In genomic region chr18:24674236-24675004, GRCh38 we compare ENCODE assay signal across 20 cellular contexts.
"Had no signal": no experiment of that assay in that cellular context is flagged by ENCODE, and none has a peak within 500 bp of the region (broad histone marks: within the 10 kb centered on the region; RNA-seq: fewer than 3 reads in every experiment).

No MANE protein-coding gene starts in this region.

- H3K9me3 Mint-ChIP-seq: brain; dendritic cell treated with granulocyte-macrophage colony-stimulating factor and Interleukin-4, amounts not matched to agents 40 ng/mL and 50 ng/mL, for 4 days; nephron progenitor cell; WTC11 had no signal

- DNase-seq: activated CD4-positive, alpha-beta T cell treated with anti-CD3 and anti-CD28 coated beads for 4 hours; activated CD8-positive, alpha-beta memory T cell treated with anti-CD3 and anti-CD28 coated beads, Interleukin-2, amount 50 U/mL, for 48 hours; activated naive CD4-positive, alpha-beta T cell; anterior cingulate cortex; effector CD8-positive, alpha-beta T cell; erythroblast; foreskin keratinocyte; left colon; mesendoderm; mucosa of descending colon; nephron progenitor cell; pancreas; right cardiac atrium; T1000; transverse colon; uterus had no signal

- H3K36me3 Mint-ChIP-seq: brain, WTC11 had no signal

- H3K4me3 Mint-ChIP-seq: brain; dendritic cell treated with granulocyte-macrophage colony-stimulating factor and Interleukin-4, amounts not matched to agents 40 ng/mL and 50 ng/mL, for 4 days; nephron progenitor cell; WTC11 had no signal

- H3K27ac Mint-ChIP-seq: brain; dendritic cell treated with granulocyte-macrophage colony-stimulating factor and Interleukin-4, amounts not matched to agents 40 ng/mL and 50 ng/mL, for 4 days; nephron progenitor cell; WTC11 had no signal

- H3K4me1 Mint-ChIP-seq: WTC11 had no signal

- FAIRE-seq: keratinocyte, pancreas had no signal

- H3K27me3 Mint-ChIP-seq: dendritic cell treated with granulocyte-macrophage colony-stimulating factor and Interleukin-4, amounts not matched to agents 40 ng/mL and 50 ng/mL, for 4 days had no signal

- ATAC-seq: foreskin keratinocyte, left colon, mucosa of descending colon, pancreas, right cardiac atrium, WTC11 had no signal
